ENCODE assay signal across 17 cellular contexts in genomic region chr12:123992118-123992825, GRCh38.
"Had no signal": no experiment of that assay in that cellular context is flagged by ENCODE, and none has a peak within 500 bp of the region (broad histone marks: within the 10 kb centered on the region; RNA-seq: fewer than 3 reads in every experiment).

No MANE protein-coding gene starts in this region.

- H3K27me3 Mint-ChIP-seq: activated CD4-positive, alpha-beta T cell treated with anti-CD3 and anti-CD28 coated beads, Interleukin-2, amount 10 ng/mL, durations not matched to agents 7 days and 5 days; naive B cell had no signal

- H3K4me3 ChIP-seq: adrenal gland, dorsolateral prefrontal cortex, heart right ventricle, transverse colon had no signal

- H3K27ac Mint-ChIP-seq: activated CD4-positive, alpha-beta T cell treated with anti-CD3 and anti-CD28 coated beads, Interleukin-2, amount 10 ng/mL, durations not matched to agents 7 days and 5 days; activated T-helper 2 cell treated with anti-CD3 and anti-CD28 coated beads, Interferon-gamma antibody, Interleukin-2, Interleukin-4, amounts not matched to agents 10 μg/mL and 5 μg/mL and 100 μg/mL, durations not matched to agents 14 hours and 24 hours and 36 hours; T-helper 1 cell treated with Interleukin-12 subunit alpha and Interleukin-12 subunit beta and Interleukin-4 antibody, amounts not matched to agents 30 μg/mL and 1 μg/mL, for 36 hours had no signal

- H3K27me3 ChIP-seq: adrenal gland, dorsolateral prefrontal cortex, heart right ventricle, transverse colon had no signal

- H3K4me3 Mint-ChIP-seq: activated CD4-positive, alpha-beta T cell treated with anti-CD3 and anti-CD28 coated beads, Interleukin-2, amount 10 ng/mL, durations not matched to agents 7 days and 5 days; naive B cell; T-helper 1 cell treated with Interleukin-12 subunit alpha and Interleukin-12 subunit beta and Interleukin-4 antibody, amounts not matched to agents 30 μg/mL and 1 μg/mL, for 36 hours had no signal

- H3K9me3 ChIP-seq: adrenal gland, heart right ventricle, transverse colon had no signal

- DNase-seq: activated CD4-positive, alpha-beta T cell treated with anti-CD3 and anti-CD28 coated beads, Interleukin-2, amount 10 ng/mL, durations not matched to agents 7 days and 5 days; activated CD4-positive, CD25-positive, alpha-beta regulatory T cell; activated CD8-positive, alpha-beta memory T cell treated with anti-CD3 and anti-CD28 coated beads for 24 hours; activated naive CD4-positive, alpha-beta T cell treated with anti-CD3 and anti-CD28 coated beads, Interleukin-2, amount 50 U/mL, for 16 hours; adrenal gland; dorsolateral prefrontal cortex; heart right ventricle; kidney; midbrain; naive B cell; retina; transverse colon had no signal

- H3K9me3 Mint-ChIP-seq: activated CD4-positive, alpha-beta T cell treated with anti-CD3 and anti-CD28 coated beads, Interleukin-2, amount 10 ng/mL, durations not matched to agents 7 days and 5 days; activated T-helper 2 cell treated with anti-CD3 and anti-CD28 coated beads, Interferon-gamma antibody, Interleukin-2, Interleukin-4, amounts not matched to agents 10 μg/mL and 5 μg/mL and 100 μg/mL, durations not matched to agents 14 hours and 24 hours and 36 hours; naive B cell; T-helper 1 cell treated with Interleukin-12 subunit alpha and Interleukin-12 subunit beta and Interleukin-4 antibody, amounts not matched to agents 30 μg/mL and 1 μg/mL, for 36 hours had no signal

- ATAC-seq: heart right ventricle, SK-N-SH treated with all-trans-retinoic acid at 6 μM for 48 hours had no signal

- FAIRE-seq: endometrium, frontal cortex, kidney had no signal

- H3K27ac ChIP-seq: adrenal gland had no signal
